Comparison of ENCODE assay signal across 29 cellular contexts in the genomic region with DNA sequence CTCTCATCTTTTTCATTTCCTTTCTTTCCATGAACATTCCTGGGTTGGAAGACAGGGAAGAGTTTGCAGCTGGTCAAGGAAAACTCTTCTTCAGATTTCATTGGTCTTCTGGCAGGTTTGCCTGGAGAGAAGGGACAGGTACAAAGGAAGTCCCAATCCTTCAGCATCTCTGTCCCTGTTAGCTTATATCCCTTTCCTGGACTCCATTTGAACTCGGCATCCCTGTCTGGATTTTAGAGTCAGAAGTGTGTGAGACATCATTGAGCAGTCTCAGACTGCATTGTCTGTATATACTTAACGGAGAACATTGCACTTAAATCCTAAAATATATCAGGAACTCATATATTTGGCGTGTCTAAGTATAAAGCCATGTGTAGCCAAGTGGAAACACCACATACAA. TPM values are rescaled to one million over a fixed set of nuclear protein-coding genes. Genes with fewer than 3 reads are reported as not detected.
DNase-seq lines count a peak whose midpoint lies in the region; ATAC-seq, FAIRE-seq and TF ChIP-seq lines count a peak whose summit lies in the region.
"Had no signal": no experiment of that assay in that cellular context is flagged by ENCODE, and none has a peak within 500 bp of the region (broad histone marks: within the 10 kb centered on the region; RNA-seq: fewer than 3 reads in every experiment).

No MANE protein-coding gene starts in this region.

- peak overlapping the region; percentile 59 for H3K27ac ChIP-seq in HUES48 (ENCODE audit: low read depth, low read length)
- peak overlapping the region; percentile 88 for H3K27ac ChIP-seq in GM12878 (ENCODE audit: control insufficient read depth, insufficient read depth)
- H3K27ac ChIP-seq in coronary artery = no peak overlapping the region
- H3K27ac ChIP-seq: foreskin keratinocyte, neutrophil, prostate gland, WERI-Rb-1 had no signal

- no peak for TF ChIP-seq CTCF in GM12878 (IDR thresholded peaks at IDR 0.05 in 2 of 3, conservative IDR thresholded peaks at IDR 0.05 in 1 of 3; ENCODE audit: control insufficient read depth in 2 of 3, extremely low read depth in 1 of 3, insufficient read depth in 1 of 3, low read depth in 3 of 3, low read length in 3 of 3)
- TF ChIP-seq CTCF in nephron progenitor cell (IDR thresholded peaks at IDR 0.05) = no peak
- no peak for TF ChIP-seq CTCF in coronary artery (IDR thresholded peaks at IDR 0.05)

- POLR2A ChIA-PET in GM12878 (lab: Charles Lee) = no interaction called here
- POLR2A ChIA-PET in activated CD4-positive, alpha-beta memory T cell treated with anti-CD3 and anti-CD28 coated beads, Interleukin-2, amount 10 ng/mL, durations not matched to agents 7 days and 5 days (lab: Charles Lee) = no interaction called here

- no peak overlapping the region for H3K4me3 Mint-ChIP-seq in nephron progenitor cell
- no peak overlapping the region for H3K4me3 Mint-ChIP-seq in activated CD4-positive, alpha-beta memory T cell treated with anti-CD3 and anti-CD28 coated beads, Interleukin-2, amount 10 ng/mL, durations not matched to agents 7 days and 5 days
- H3K4me3 Mint-ChIP-seq: activated CD4-positive, alpha-beta T cell treated with anti-CD3 and anti-CD28 coated beads, Interleukin-2, amount 10 ng/mL, durations not matched to agents 24 days and 14 days; activated T-cell treated with anti-CD3 and anti-CD28 coated beads, Interleukin-2, amount 50 U/mL, for 4 hours; memory B cell; stimulated activated effector memory CD8-positive, alpha-beta T cell treated with anti-CD3 and anti-CD28 coated beads, Interleukin-12 subunit alpha, Interleukin-12 subunit beta, amount 100 ng/mL, for 72 hours had no signal

- H3K9me3 ChIP-seq in HUES48 (ENCODE audit: control insufficient read depth, insufficient read depth, low read length) = no peaks in the 10 kb centered on the region
- H3K9me3 ChIP-seq in GM12878 (replicated peaks; ENCODE audit: control insufficient read depth, insufficient read depth, low read length) = no peaks in the 10 kb centered on the region
- H3K9me3 ChIP-seq: BE2C, neutrophil, prostate gland had no signal

- H2AFZ ChIP-seq in GM12878 (ENCODE audit: control insufficient read depth, low read depth, low read length) = peak overlapping the region; percentile 85

- intact Hi-C loops in GM12878 (cut with micrococcal nuclease; ENCODE audit: unreplicated experiment) = no loop called here

- peaks cover 30% of the 10 kb centered on the region for H3K36me3 Mint-ChIP-seq in nephron progenitor cell (ENCODE audit: low read depth)
- H3K36me3 Mint-ChIP-seq in activated CD4-positive, alpha-beta memory T cell treated with anti-CD3 and anti-CD28 coated beads, Interleukin-2, amount 10 ng/mL, durations not matched to agents 7 days and 5 days (ENCODE audit: low read depth) = no peaks in the 10 kb centered on the region
- H3K36me3 Mint-ChIP-seq: memory B cell; stimulated activated effector memory CD8-positive, alpha-beta T cell treated with anti-CD3 and anti-CD28 coated beads, Interleukin-12 subunit alpha, Interleukin-12 subunit beta, amount 100 ng/mL, for 72 hours had no signal

- H3K4me1 ChIP-seq in HUES48 (ENCODE audit: control insufficient read depth, insufficient read depth, low read length) = peaks cover 26% of the 10 kb centered on the region; the same call in 1 of the 2 replicates
- peaks cover 16% of the 10 kb centered on the region for H3K4me1 ChIP-seq in GM12878 (ENCODE audit: control insufficient read depth, insufficient read depth, low read length)
- H3K4me1 ChIP-seq: BE2C, foreskin keratinocyte, prostate gland had no signal

- CTCF ChIA-PET in GM12878 (lab: Yijun Ruan, JAX) = no interaction called here
- CTCF ChIA-PET in activated CD4-positive, alpha-beta memory T cell treated with anti-CD3 and anti-CD28 coated beads, Interleukin-2, amount 10 ng/mL, durations not matched to agents 7 days and 5 days (lab: Charles Lee) = no interaction called here

- SMC1A ChIA-PET in GM12878 (lab: Charles Lee; ENCODE audit: uncharacterized antibody, unreplicated experiment) = interaction anchor here (0.7 to 5.5 kb wide), 4 partner anchors 10 to 42 kb away, joined by 3 to 31 read pairs (median 12); no protein-coding TSS in a partner anchor

- H3K4me1 Mint-ChIP-seq in nephron progenitor cell = peaks cover 25% of the 10 kb centered on the region
- peaks cover 5% of the 10 kb centered on the region for H3K4me1 Mint-ChIP-seq in activated CD4-positive, alpha-beta memory T cell treated with anti-CD3 and anti-CD28 coated beads, Interleukin-2, amount 10 ng/mL, durations not matched to agents 7 days and 5 days

- no TSS peak for BruUV-seq in GM12878 (replicated peaks; lab: Mats Ljungman, UMichigan)

- H3K9ac ChIP-seq in HUES48 (ENCODE audit: low read depth, low read length) = no peak overlapping the region
- peak overlapping the region; percentile 69 for H3K9ac ChIP-seq in GM12878 (ENCODE audit: control insufficient read depth, insufficient read depth, low read length)

- TF ChIP-seq POLR2A in GM12878 (IDR thresholded peaks at IDR 0.05; ENCODE audit: low read depth, low read length) = no peak

- DNase-seq in GM12878 (ENCODE audit: low read depth, low spot score) (no peak), nephron progenitor cell (no peak), coronary artery (ENCODE audit: low spot score) (no peak)
- no peak for DNase-seq in activated CD4-positive, alpha-beta memory T cell treated with anti-CD3 and anti-CD28 coated beads, Interleukin-2, amount 10 ng/mL, durations not matched to agents 7 days and 5 days
- no peak for DNase-seq in stimulated activated naive CD4-positive, alpha-beta T cell (lab: John Stamatoyannopoulos, UW)
- DNase-seq: activated CD4-positive, alpha-beta T cell treated with anti-CD3 and anti-CD28 coated beads, Interleukin-2, amount 10 ng/mL, durations not matched to agents 24 days and 14 days; activated T-cell treated with anti-CD3 and anti-CD28 coated beads, Interleukin-2, amount 50 U/mL, for 4 hours; BE2C; cerebellar nuclear complex; erythroblast; foreskin keratinocyte; GOT3; NCI-H1694 treated with DMSO at 0.1 percent for 48 hours; NCI-H2171 treated with DMSO at 0.1 percent for 48 hours; NCI-H510A treated with DMSO at 0.1 percent for 48 hours; SHP77; stimulated activated CD4-positive, alpha-beta T cell treated with anti-CD3 and anti-CD28 coated beads, Interleukin-12 subunit alpha, Interleukin-12 subunit beta, amount 100 ng/mL, for 4 hours; stimulated activated CD4-positive, alpha-beta T cell treated with anti-CD3 and anti-CD28 coated beads, Interleukin-4, amount 100 ng/mL, for 24 hours; substantia nigra; WERI-Rb-1 had no signal

- no peaks in the 10 kb centered on the region for H3K9me3 Mint-ChIP-seq in nephron progenitor cell
- no peaks in the 10 kb centered on the region for H3K9me3 Mint-ChIP-seq in activated CD4-positive, alpha-beta memory T cell treated with anti-CD3 and anti-CD28 coated beads, Interleukin-2, amount 10 ng/mL, durations not matched to agents 7 days and 5 days
- H3K9me3 Mint-ChIP-seq: activated CD4-positive, alpha-beta T cell treated with anti-CD3 and anti-CD28 coated beads, Interleukin-2, amount 10 ng/mL, durations not matched to agents 24 days and 14 days; activated T-cell treated with anti-CD3 and anti-CD28 coated beads, Interleukin-2, amount 50 U/mL, for 4 hours; memory B cell; stimulated activated effector memory CD8-positive, alpha-beta T cell treated with anti-CD3 and anti-CD28 coated beads, Interleukin-12 subunit alpha, Interleukin-12 subunit beta, amount 100 ng/mL, for 72 hours had no signal

- H3K27me3 ChIP-seq in HUES48 (ENCODE audit: control insufficient read depth, insufficient read depth, low read length) = no peaks in the 10 kb centered on the region
- no peaks in the 10 kb centered on the region for H3K27me3 ChIP-seq in GM12878 (replicated peaks in 1 of 2; ENCODE audit: control insufficient read depth in 2 of 2, insufficient read depth in 2 of 2, low read length in 1 of 2)
- H3K27me3 ChIP-seq: foreskin keratinocyte, neutrophil had no signal

- H3K4me2 ChIP-seq in GM12878 (ENCODE audit: control insufficient read depth, insufficient read depth) = peak overlapping the region; percentile 93

- ATAC-seq in GM19397 (IDR thresholded peaks at IDR 0.05; ENCODE audit: unreplicated experiment) (peak; percentile 28), GM12878 (peak; percentile 28), GM18861 (IDR thresholded peaks at IDR 0.05; ENCODE audit: unreplicated experiment) (no peak)
- ATAC-seq: activated T-cell treated with anti-CD3 and anti-CD28 coated beads, Interleukin-2, amount 50 U/mL, for 4 hours; foreskin keratinocyte; Panc1; sciatic nerve; stimulated activated effector memory CD8-positive, alpha-beta T cell treated with anti-CD3 and anti-CD28 coated beads, Interleukin-12 subunit alpha, Interleukin-12 subunit beta, amount 100 ng/mL, for 72 hours had no signal

- 52% methylated on average over 3 of the region's 3 CpGs for WGBS in GM12878 (ENCODE audit: insufficient coverage, insufficient replicate concordance, low lambda C conversion rate, missing lambda C conversion rate)

- RAD21 ChIA-PET in GM12878 (lab: Charles Lee; ENCODE audit: unreplicated experiment) = interaction anchor here (1.0 kb wide), 1 partner anchor 27 kb away, joined by 3 read pairs; no protein-coding TSS in a partner anchor

- no peaks in the 10 kb centered on the region for H3K27me3 Mint-ChIP-seq in nephron progenitor cell (ENCODE audit: low read depth, poor library complexity)
- H3K27me3 Mint-ChIP-seq in activated CD4-positive, alpha-beta memory T cell treated with anti-CD3 and anti-CD28 coated beads, Interleukin-2, amount 10 ng/mL, durations not matched to agents 7 days and 5 days = peaks cover 4% of the 10 kb centered on the region
- H3K27me3 Mint-ChIP-seq: activated CD4-positive, alpha-beta T cell treated with anti-CD3 and anti-CD28 coated beads, Interleukin-2, amount 10 ng/mL, durations not matched to agents 24 days and 14 days had no signal

- TF ChIP-seq RAD21 in GM12878 (IDR thresholded peaks at IDR 0.05; ENCODE audit: insufficient read depth, low read depth, low read length) = no peak

- H3K79me2 ChIP-seq in GM12878 (ENCODE audit: control insufficient read depth, insufficient read depth, low read length) = no peaks in the 10 kb centered on the region

- TF ChIP-seq EP300 in GM12878 (IDR thresholded peaks at IDR 0.05; ENCODE audit: borderline replicate concordance in 1 of 2, control insufficient read depth in 1 of 2, low read depth in 2 of 2, low read length in 2 of 2) = no peak

- in situ Hi-C loops in GM12878 (cut with MboI) = no loop called here

- FAIRE-seq in GM12878 (lab: Jason Lieb, UNC) = no peak

- peak overlapping the region; percentile 86 for H3K27ac Mint-ChIP-seq in nephron progenitor cell
- no peak overlapping the region for H3K27ac Mint-ChIP-seq in activated CD4-positive, alpha-beta memory T cell treated with anti-CD3 and anti-CD28 coated beads, Interleukin-2, amount 10 ng/mL, durations not matched to agents 7 days and 5 days
- H3K27ac Mint-ChIP-seq: activated CD4-positive, alpha-beta T cell treated with anti-CD3 and anti-CD28 coated beads, Interleukin-2, amount 10 ng/mL, durations not matched to agents 24 days and 14 days; memory B cell; stimulated activated effector memory CD8-positive, alpha-beta T cell treated with anti-CD3 and anti-CD28 coated beads, Interleukin-12 subunit alpha, Interleukin-12 subunit beta, amount 100 ng/mL, for 72 hours had no signal

- H3K4me3 ChIP-seq in HUES48 (ENCODE audit: low read depth, low read length) (no peak overlapping the region), GM12878 (peak overlapping the region; percentile 33), coronary artery (no peak overlapping the region)
- H3K4me3 ChIP-seq: prostate gland had no signal

- H4K20me1 ChIP-seq in GM12878 (ENCODE audit: control insufficient read depth, insufficient read depth) = no peaks in the 10 kb centered on the region

- H3K36me3 ChIP-seq in HUES48 (ENCODE audit: control insufficient read depth, insufficient read depth, low read length) (peaks cover 26% of the 10 kb centered on the region), GM12878 (ENCODE audit: control insufficient read depth in 2 of 2, insufficient read depth in 2 of 2, low read length in 1 of 2) (no peaks in the 10 kb centered on the region)
- H3K36me3 ChIP-seq: BE2C, neutrophil, prostate gland had no signal

RNA-seq across cellular contexts. Expression of a gene that starts 54.9 kb away (rescaled TPM):
- total RNA-seq in GM12878 (2013; cell fraction: nucleolus; rRNA removed) = 128 and 131 TPM in 2 replicates
- 0.11 and 0.49 TPM in 2 replicates for total RNA-seq in GM12878 (2014; rRNA removed)
- total RNA-seq in GM12878 (2014; rRNA removed; fragmentation: Illumina TruSeq; extraction: Trizol) = 0.22 and 0.32 TPM in 2 replicates
- 0.66 and 0.72 TPM in 2 replicates for total RNA-seq in GM12878 (2021)
- 6.7 TPM for polyA plus RNA-seq in GM12878 (2011; ENCODE audit: low read depth)
- polyA plus RNA-seq in GM12878 (2011; rRNA removed) = 8.1 and 10.2 TPM in 2 replicates
- 2.8 and 3.6 TPM in 2 replicates for polyA plus RNA-seq in GM12878 (2011; cell fraction: cytosol; rRNA removed)
- polyA plus RNA-seq in GM12878 (2011; cell fraction: nucleus; rRNA removed) = 13.7 and 17.5 TPM in 2 replicates
- polyA plus RNA-seq in GM12878 (2012) = 8.1 and 8.3 TPM in 2 replicates
- polyA plus RNA-seq in GM12878 (2014; fragmentation: Illumina TruSeq; extraction: Trizol) = 0.04 and 0.05 TPM in 2 replicates
- under 1 TPM in 1 of 2 experiments, not detected in 1; 0.05 TPM for polyA plus RNA-seq in GM12878 (2014; fragmentation: Nextera tagmentation; extraction: Ambion mirVana)
- 0.08 and 0.27 TPM in 2 replicates for polyA plus RNA-seq in GM12878 (2014; rRNA removed)
- polyA plus RNA-seq in GM12878 (2016; fragmentation: Nextera tagmentation; extraction: Ambion mirVana) = under 1 TPM; 0.16 to 0.32 TPM
- 41.5 and 45.1 TPM in 2 replicates for polyA minus RNA-seq in GM12878 (2011; rRNA and poly(A)+ RNA removed)
- polyA minus RNA-seq in GM12878 (2011; cell fraction: cytosol; rRNA and poly(A)+ RNA removed) = 4.9 and 5.9 TPM in 2 replicates
- polyA minus RNA-seq in GM12878 (2011; cell fraction: nucleus; rRNA and poly(A)+ RNA removed) = 71.4 and 76.3 TPM in 2 replicates
- not detected for total RNA-seq in activated CD4-positive, alpha-beta memory T cell treated with anti-CD3 and anti-CD28 coated beads, Interleukin-2, amount 10 ng/mL, durations not matched to agents 7 days and 5 days

Comparison
In these comparisons a context has a peak if more than half of its experiments do, and no peak if none do; other contexts are left out.
1. H3K27ac ChIP-seq: peak in HUES48 (single experiment) and GM12878 (single experiment); none in coronary artery (0 of 2).